16 cellular contexts compared by ENCODE assay signal in genomic region chr2:1631292-1632005, GRCh38.
DNase-seq lines count a peak whose midpoint lies in the region; ATAC-seq and TF ChIP-seq lines count a peak whose summit lies in the region.
"Had no signal": no experiment of that assay in that cellular context is flagged by ENCODE, and none has a peak within 500 bp of the region (broad histone marks: within the 10 kb centered on the region; RNA-seq: fewer than 3 reads in every experiment).

No MANE protein-coding gene starts in this region.

- intact Hi-C loops in MCF 10A (cut with micrococcal nuclease) (no loop called here), mammary epithelial cell (cut with micrococcal nuclease) (no loop called here), right cardiac atrium (cut with DNase I) (no loop called here)

- POLR2A ChIA-PET in MCF 10A (lab: Yijun Ruan, JAX) = interaction anchor here (0.7 to 1.6 kb wide), 2 partner anchors 44 to 86 kb away, joined by 3 read pairs; no protein-coding TSS in a partner anchor

- peaks cover 55% of the 10 kb centered on the region for H3K36me3 Mint-ChIP-seq in MCF 10A (ENCODE audit: insufficient read depth, unreplicated experiment)
- H3K36me3 Mint-ChIP-seq: stimulated activated naive B cell treated with anti-CD40 and anti-IgM and Interleukin-4, amounts not matched to agents 10 μg/mL and 1 μg/mL and 100 μg/mL, for 72 hours had no signal

- in situ Hi-C loops in mammary epithelial cell (cut with MboI; ENCODE audit: low sequenced_read_pairs in 2 of 2) = no loop called here

- no peaks in the 10 kb centered on the region for H3K9me3 Mint-ChIP-seq in MCF 10A (ENCODE audit: unreplicated experiment)
- H3K9me3 Mint-ChIP-seq: CD4-positive, alpha-beta T cell; stimulated activated naive B cell treated with anti-CD40 and anti-IgM and Interleukin-4, amounts not matched to agents 10 μg/mL and 1 μg/mL and 100 μg/mL, for 72 hours had no signal

- H3K27ac ChIP-seq in mammary epithelial cell (ENCODE audit: insufficient read depth, low read depth, low read length) (no peak overlapping the region), right cardiac atrium (ENCODE audit: low read length) (no peak overlapping the region)
- H3K27ac ChIP-seq: psoas muscle had no signal

- peaks cover 34% of the 10 kb centered on the region for H3K4me1 Mint-ChIP-seq in MCF 10A (ENCODE audit: insufficient read depth, unreplicated experiment)

- no peaks in the 10 kb centered on the region for H4K20me1 ChIP-seq in mammary epithelial cell (ENCODE audit: insufficient read depth, low read length)

- no peaks in the 10 kb centered on the region for H3K27me3 Mint-ChIP-seq in MCF 10A (ENCODE audit: insufficient read depth, unreplicated experiment)
- H3K27me3 Mint-ChIP-seq: CD4-positive, alpha-beta T cell; stimulated activated naive B cell treated with anti-CD40 and anti-IgM and Interleukin-4, amounts not matched to agents 10 μg/mL and 1 μg/mL and 100 μg/mL, for 72 hours had no signal

- no peaks in the 10 kb centered on the region for H3K79me2 ChIP-seq in mammary epithelial cell (ENCODE audit: insufficient read depth, low read length)

- peak overlapping the region; percentile 83 for H3K27ac Mint-ChIP-seq in MCF 10A (ENCODE audit: low read depth, unreplicated experiment)
- H3K27ac Mint-ChIP-seq: CD4-positive, alpha-beta T cell; stimulated activated naive B cell treated with anti-CD40 and anti-IgM and Interleukin-4, amounts not matched to agents 10 μg/mL and 1 μg/mL and 100 μg/mL, for 72 hours had no signal

- H3K9me3 ChIP-seq in mammary epithelial cell (replicated peaks; ENCODE audit: insufficient read depth, low read length) (no peaks in the 10 kb centered on the region), right cardiac atrium (ENCODE audit: control insufficient read depth, low read length) (no peaks in the 10 kb centered on the region), skeletal muscle satellite cell (replicated peaks; ENCODE audit: low read length) (no peaks in the 10 kb centered on the region)
- H3K9me3 ChIP-seq: psoas muscle had no signal

- DNase-seq in MCF 10A (ENCODE audit: unreplicated experiment) (no peak), mammary epithelial cell (no peak), NCI-H774 (lab: John Stamatoyannopoulos, UW) (peak; percentile 67), right cardiac atrium (no peak), NCI-H510A treated with DMSO at 0.1 percent for 48 hours (lab: John Stamatoyannopoulos, UW) (no peak), NOMO-1 treated with dmso at 0.1 percent for 144 hours (lab: John Stamatoyannopoulos, UW; ENCODE audit: unreplicated experiment) (no peak)
- DNase-seq: activated CD4-positive, alpha-beta T cell treated with anti-CD3 and anti-CD28 coated beads for 48 hours; anterior cingulate cortex; CD4-positive, alpha-beta T cell; NCI-H446; psoas muscle; stimulated activated CD4-positive, alpha-beta T cell treated with anti-CD3 and anti-CD28 coated beads, Interleukin-15, amount 100 ng/mL, for 24 hours; stimulated activated naive B cell treated with anti-CD40 and anti-IgM and Interleukin-4, amounts not matched to agents 10 μg/mL and 1 μg/mL and 100 μg/mL, for 72 hours; trophoblast cell had no signal

- H3K4me1 ChIP-seq in mammary epithelial cell (ENCODE audit: insufficient read depth, low read length) = peaks cover 17% of the 10 kb centered on the region
- H3K4me1 ChIP-seq in right cardiac atrium (ENCODE audit: control insufficient read depth, insufficient read depth, low read length) = no peaks in the 10 kb centered on the region
- peaks cover 37% of the 10 kb centered on the region for H3K4me1 ChIP-seq in skeletal muscle satellite cell (ENCODE audit: control insufficient read depth, insufficient read depth, low read length)
- H3K4me1 ChIP-seq: psoas muscle had no signal

- H3K36me3 ChIP-seq in mammary epithelial cell (ENCODE audit: insufficient read depth, low read length) (no peaks in the 10 kb centered on the region), skeletal muscle satellite cell (ENCODE audit: insufficient read depth, low read length) (peaks cover 69% of the 10 kb centered on the region)

- no TSS peak for BruUV-seq in MCF 10A (replicated peaks; lab: Mats Ljungman, UMichigan)
- no TSS peak for BruUV-seq in mammary epithelial cell (replicated peaks; lab: Mats Ljungman, UMichigan)

- 85% methylated on average over 6 of the region's 6 CpGs for WGBS in mammary epithelial cell (ENCODE audit: low coverage, missing lambda C conversion rate)
- 37% methylated on average over 6 of the region's 6 CpGs for WGBS in right cardiac atrium

- peak overlapping the region; percentile 55 for H3K4me3 Mint-ChIP-seq in MCF 10A (ENCODE audit: unreplicated experiment)
- H3K4me3 Mint-ChIP-seq: CD4-positive, alpha-beta T cell; stimulated activated naive B cell treated with anti-CD40 and anti-IgM and Interleukin-4, amounts not matched to agents 10 μg/mL and 1 μg/mL and 100 μg/mL, for 72 hours had no signal

- no peak for TF ChIP-seq CTCF in MCF 10A (IDR thresholded peaks at IDR 0.05; ENCODE audit: unreplicated experiment)
- TF ChIP-seq CTCF in mammary epithelial cell (conservative IDR thresholded peaks at IDR 0.05 in 1 of 2, IDR thresholded peaks at IDR 0.05 in 1 of 2; ENCODE audit: extremely low read depth in 1 of 2, insufficient read depth in 1 of 2, low read depth in 1 of 2, low read length in 2 of 2) = no peak

- no peaks in the 10 kb centered on the region for H3K27me3 ChIP-seq in mammary epithelial cell (ENCODE audit: insufficient read depth, low read length)
- no peaks in the 10 kb centered on the region for H3K27me3 ChIP-seq in right cardiac atrium (ENCODE audit: control insufficient read depth, insufficient read depth)
- H3K27me3 ChIP-seq in skeletal muscle satellite cell (ENCODE audit: control insufficient read depth, insufficient read depth, low read length) = no peaks in the 10 kb centered on the region

- CTCF ChIA-PET in MCF 10A (lab: Yijun Ruan, JAX) (interaction anchor here (0.8 to 3.7 kb wide), 4 partner anchors 65 to 186 kb away, joined by 3 to 15 read pairs (median 4); no protein-coding TSS in a partner anchor), mammary epithelial cell (lab: Charles Lee; ENCODE audit: low non-redundant PET) (no interaction called here)

- H3K4me3 ChIP-seq in mammary epithelial cell (replicated peaks in 1 of 3; ENCODE audit: insufficient read depth in 1 of 3, low read depth in 2 of 3, low read length in 3 of 3) = no peak overlapping the region
- no peak overlapping the region for H3K4me3 ChIP-seq in right cardiac atrium (ENCODE audit: low read length)
- no peak overlapping the region for H3K4me3 ChIP-seq in skeletal muscle satellite cell (ENCODE audit: low read length)
- H3K4me3 ChIP-seq: psoas muscle had no signal

- H3K4me2 ChIP-seq in mammary epithelial cell (ENCODE audit: insufficient read depth, low read depth, low read length) (no peak overlapping the region), skeletal muscle satellite cell (ENCODE audit: low read length) (peak overlapping the region; percentile 8)

- ATAC-seq in right cardiac atrium (peak; percentile 23 to 68), GM21526 (IDR thresholded peaks at IDR 0.05; ENCODE audit: low FRiP score, unreplicated experiment) (no peak)
- ATAC-seq: psoas muscle; stimulated activated naive B cell treated with anti-CD40 and anti-IgM and Interleukin-4, amounts not matched to agents 10 μg/mL and 1 μg/mL and 100 μg/mL, for 72 hours had no signal

- H3K9ac ChIP-seq in mammary epithelial cell (ENCODE audit: insufficient read depth, low read length) (no peak overlapping the region), skeletal muscle satellite cell (ENCODE audit: low read depth, low read length) (peak overlapping the region; percentile 17)

- no peak overlapping the region for H2AFZ ChIP-seq in mammary epithelial cell (ENCODE audit: low read depth, low read length)

- dilution Hi-C loops in mammary epithelial cell (cut with HindIII; ENCODE audit: low sequenced_read_pairs) = loop anchor here (5.0 kb wide), 2 partner anchors 39 to 46 kb away; no protein-coding TSS in a partner anchor
